20 cellular contexts compared by ENCODE assay signal in genomic region chr2:20707601-20708000, GRCh38. TPM values are rescaled to one million over a fixed set of nuclear protein-coding genes. Genes with fewer than 3 reads are reported as not detected.
DNase-seq lines count a peak whose midpoint lies in the region; ATAC-seq and TF ChIP-seq lines count a peak whose summit lies in the region.
"Had no signal": no experiment of that assay in that cellular context is flagged by ENCODE, and none has a peak within 500 bp of the region (broad histone marks: within the 10 kb centered on the region; RNA-seq: fewer than 3 reads in every experiment).

No MANE protein-coding gene starts in this region.

- H3K4me1 ChIP-seq in endodermal cell (ENCODE audit: control insufficient read depth, insufficient read depth, low read length): no peaks in the 10 kb centered on the region
- peaks cover 13% of the 10 kb centered on the region for H3K4me1 ChIP-seq in neural progenitor cell
- H3K4me1 ChIP-seq: BE2C had no signal

- TF ChIP-seq CTCF in WTC11 (IDR thresholded peaks at IDR 0.05): no peak
- no peak for TF ChIP-seq CTCF in endodermal cell (conservative IDR thresholded peaks at IDR 0.05)
- no peak for TF ChIP-seq CTCF in neural progenitor cell (IDR thresholded peaks at IDR 0.05)

- ATAC-seq in WTC11: peak; percentile 43; the same call in 1 of the 2 replicates
- ATAC-seq in GM18873 (IDR thresholded peaks at IDR 0.05; ENCODE audit: low FRiP score, unreplicated experiment): no peak

- H3K9me3 Mint-ChIP-seq in WTC11: peaks cover 20% of the 10 kb centered on the region
- H3K9me3 Mint-ChIP-seq in endodermal cell: peaks cover 13% of the 10 kb centered on the region
- H3K9me3 Mint-ChIP-seq in neural progenitor cell: peaks cover 7% of the 10 kb centered on the region
- H3K9me3 Mint-ChIP-seq: CD8-positive, alpha-beta memory T cell had no signal

- H3K27ac Mint-ChIP-seq in WTC11 (no peak overlapping the region), endodermal cell (peak overlapping the region; percentile 32), neural progenitor cell (no peak overlapping the region)
- H3K27ac Mint-ChIP-seq: CD8-positive, alpha-beta memory T cell had no signal

- H3K9me3 ChIP-seq in endodermal cell (ENCODE audit: control insufficient read depth, low read length) (peaks cover 5% of the 10 kb centered on the region), neural progenitor cell (ENCODE audit: low read depth) (no peaks in the 10 kb centered on the region)
- H3K9me3 ChIP-seq: BE2C had no signal

- H3K36me3 ChIP-seq in endodermal cell (ENCODE audit: control insufficient read depth, insufficient read depth, low read length) (peaks cover 7% of the 10 kb centered on the region), neural progenitor cell (no peaks in the 10 kb centered on the region)
- H3K36me3 ChIP-seq: BE2C had no signal

- H3K4me1 Mint-ChIP-seq in WTC11: peaks cover 4% of the 10 kb centered on the region
- H3K4me1 Mint-ChIP-seq in endodermal cell: peaks cover 18% of the 10 kb centered on the region
- H3K4me1 Mint-ChIP-seq in neural progenitor cell: peaks cover 6% of the 10 kb centered on the region

- H3K4me3 Mint-ChIP-seq in WTC11 (no peak overlapping the region), endodermal cell (no peak overlapping the region), neural progenitor cell (no peak overlapping the region)
- H3K4me3 Mint-ChIP-seq: CD4-positive, CD25-positive, alpha-beta regulatory T cell; CD8-positive, alpha-beta memory T cell had no signal

- H3K4me3 ChIP-seq in endodermal cell (ENCODE audit: low read length) (peak overlapping the region; percentile 37), neural progenitor cell (no peak overlapping the region)

- H3K27ac ChIP-seq in endodermal cell (ENCODE audit: low read depth, low read length) (no peak overlapping the region), neural progenitor cell (no peak overlapping the region), substantia nigra (ENCODE audit: low read depth, low read length, poor library complexity, severe bottlenecking) (no peak overlapping the region)

- H3K4me2 ChIP-seq in neural progenitor cell: peak overlapping the region; percentile 32

- H3K36me3 Mint-ChIP-seq in WTC11 (peaks cover 15% of the 10 kb centered on the region), endodermal cell (ENCODE audit: low read depth) (peaks cover 14% of the 10 kb centered on the region), neural progenitor cell (peaks cover 9% of the 10 kb centered on the region)

- no peak overlapping the region for H2AFZ ChIP-seq in neural progenitor cell (replicated peaks)

- CTCF ChIA-PET in WTC11 (lab: Charles Lee): interaction anchor here (0.8 to 1.6 kb wide), 3 partner anchors 22 to 74 kb away, joined by 3 to 4 read pairs (median 4); no protein-coding TSS in a partner anchor

- no peaks in the 10 kb centered on the region for H3F3A ChIP-seq in neural progenitor cell (ENCODE audit: low read depth)

- H3K27me3 ChIP-seq in endodermal cell (ENCODE audit: control insufficient read depth, insufficient read depth, low read length, poor library complexity, severe bottlenecking) (no peaks in the 10 kb centered on the region), neural progenitor cell (no peaks in the 10 kb centered on the region)
- H3K27me3 ChIP-seq: BE2C had no signal

- H3K9ac ChIP-seq in endodermal cell (ENCODE audit: extremely low read depth, low read length, poor library complexity, severe bottlenecking) (no peak overlapping the region), neural progenitor cell (no peak overlapping the region)

- peaks cover 8% of the 10 kb centered on the region for H3K79me2 ChIP-seq in neural progenitor cell (ENCODE audit: low read depth)

- H4K20me1 ChIP-seq in neural progenitor cell (ENCODE audit: low read depth): peaks cover 15% of the 10 kb centered on the region

- WGBS in endodermal cell (ENCODE audit: insufficient coverage in 1 of 2, insufficient read length in 1 of 2), 2 experiments: 66 to 70% methylated on average over 3 to 4 of the region's 4 CpGs

- DNase-seq in WTC11 (ENCODE audit: low spot score) (no peak), endodermal cell (peak; percentile 66), neural progenitor cell (ENCODE audit: low spot score) (peak; percentile 42), NCI-H526 (lab: John Stamatoyannopoulos, UW) (no peak), substantia nigra (lab: John Stamatoyannopoulos, UW) (no peak), NAMALWA (ENCODE audit: low spot score) (no peak)
- DNase-seq: ACHN; BE2C; C1 segment of cervical spinal cord; CD4-positive, CD25-positive, alpha-beta regulatory T cell; CD8-positive, alpha-beta memory T cell; COR-L47; DMS 273 treated with DMSO at 0.1 percent for 48 hours; DMS53; DND-41; EL; GOT3; H7; IMR-90 had no signal

- POLR2A ChIA-PET in WTC11 (lab: Charles Lee): no interaction called here

- no peaks in the 10 kb centered on the region for H3K27me3 Mint-ChIP-seq in WTC11 (ENCODE audit: low read depth)
- no peaks in the 10 kb centered on the region for H3K27me3 Mint-ChIP-seq in endodermal cell (ENCODE audit: insufficient read depth)
- no peaks in the 10 kb centered on the region for H3K27me3 Mint-ChIP-seq in neural progenitor cell (ENCODE audit: insufficient read depth, low read depth)
- H3K27me3 Mint-ChIP-seq: CD4-positive, CD25-positive, alpha-beta regulatory T cell; CD8-positive, alpha-beta memory T cell had no signal

TF ChIP-seq in WTC11, 78 proteins besides CTCF, POLR2A, EP300 and RAD21:
- TF ChIP-seq ZNF138 (CRISPR knock-in tag; conservative IDR thresholded peaks at IDR 0.05) (no peak), EMX1 (CRISPR knock-in tag; IDR thresholded peaks at IDR 0.05) (no peak), MXD4 (CRISPR knock-in tag; IDR thresholded peaks at IDR 0.05; ENCODE audit: borderline replicate concordance) (no peak), NFYB (CRISPR knock-in tag; conservative IDR thresholded peaks at IDR 0.05; ENCODE audit: low read depth) (no peak), RELA (CRISPR knock-in tag; IDR thresholded peaks at IDR 0.05; ENCODE audit: borderline replicate concordance) (no peak), GRHL2 (CRISPR knock-in tag; IDR thresholded peaks at IDR 0.05; ENCODE audit: insufficient replicate concordance, severe bottlenecking) (no peak), ZMAT4 (CRISPR knock-in tag; IDR thresholded peaks at IDR 0.05) (no peak), ZNF671 (CRISPR knock-in tag; IDR thresholded peaks at IDR 0.05) (no peak), SOX15 (CRISPR knock-in tag; IDR thresholded peaks at IDR 0.05) (no peak), TEAD4 (CRISPR knock-in tag; IDR thresholded peaks at IDR 0.05) (no peak), ESRRA (CRISPR knock-in tag; IDR thresholded peaks at IDR 0.05; ENCODE audit: borderline replicate concordance) (no peak), CDX4 (CRISPR knock-in tag; IDR thresholded peaks at IDR 0.05; ENCODE audit: borderline replicate concordance) (no peak), FOXK1 (CRISPR knock-in tag; IDR thresholded peaks at IDR 0.05) (no peak)
TF ChIP-seq in WTC11: peak in this region for 0.

RNA-seq across cellular contexts. Expression of gene GDF7, which starts 40.7 kb away (rescaled TPM):
- total RNA-seq in WTC11 (2021) (0.18 to 0.55 TPM (median 0.23 TPM) in 3 replicates), endodermal cell (under 1 TPM; 0.07 to 0.09 TPM), neural progenitor cell (ENCODE audit: low replicate concordance) (not detected in 2 replicates)
- polyA plus RNA-seq in endodermal cell (2013, experiment 1 of 2): 9.4 TPM
- 8.1 TPM for polyA plus RNA-seq in endodermal cell (2013, experiment 2 of 2)
- total RNA-seq: CD8-positive, alpha-beta memory T cell had no signal

RNA-seq across cellular contexts. Expression of gene HS1BP3, which starts 56.7 kb away (rescaled TPM):
- 17.9 to 20.1 TPM (median 19.8 TPM) in 3 replicates for total RNA-seq in WTC11 (2021)
- 10 to 100 TPM; 23.0 to 26.2 TPM for total RNA-seq in endodermal cell
- 19.6 TPM for polyA plus RNA-seq in endodermal cell (2013, experiment 1 of 2)
- polyA plus RNA-seq in endodermal cell (2013, experiment 2 of 2): 16.8 TPM
- 10.0 and 19.5 TPM in 2 replicates for total RNA-seq in neural progenitor cell (ENCODE audit: low replicate concordance)

Comparison
In these comparisons a context has a peak if more than half of its experiments do, and no peak if none do; other contexts are left out.
1. DNase-seq: peak in endodermal cell (single experiment) and neural progenitor cell (single experiment); none in WTC11 (single experiment), NCI-H526 (0 of 2), substantia nigra (0 of 49) and NAMALWA (single experiment).